In the genomic region with DNA sequence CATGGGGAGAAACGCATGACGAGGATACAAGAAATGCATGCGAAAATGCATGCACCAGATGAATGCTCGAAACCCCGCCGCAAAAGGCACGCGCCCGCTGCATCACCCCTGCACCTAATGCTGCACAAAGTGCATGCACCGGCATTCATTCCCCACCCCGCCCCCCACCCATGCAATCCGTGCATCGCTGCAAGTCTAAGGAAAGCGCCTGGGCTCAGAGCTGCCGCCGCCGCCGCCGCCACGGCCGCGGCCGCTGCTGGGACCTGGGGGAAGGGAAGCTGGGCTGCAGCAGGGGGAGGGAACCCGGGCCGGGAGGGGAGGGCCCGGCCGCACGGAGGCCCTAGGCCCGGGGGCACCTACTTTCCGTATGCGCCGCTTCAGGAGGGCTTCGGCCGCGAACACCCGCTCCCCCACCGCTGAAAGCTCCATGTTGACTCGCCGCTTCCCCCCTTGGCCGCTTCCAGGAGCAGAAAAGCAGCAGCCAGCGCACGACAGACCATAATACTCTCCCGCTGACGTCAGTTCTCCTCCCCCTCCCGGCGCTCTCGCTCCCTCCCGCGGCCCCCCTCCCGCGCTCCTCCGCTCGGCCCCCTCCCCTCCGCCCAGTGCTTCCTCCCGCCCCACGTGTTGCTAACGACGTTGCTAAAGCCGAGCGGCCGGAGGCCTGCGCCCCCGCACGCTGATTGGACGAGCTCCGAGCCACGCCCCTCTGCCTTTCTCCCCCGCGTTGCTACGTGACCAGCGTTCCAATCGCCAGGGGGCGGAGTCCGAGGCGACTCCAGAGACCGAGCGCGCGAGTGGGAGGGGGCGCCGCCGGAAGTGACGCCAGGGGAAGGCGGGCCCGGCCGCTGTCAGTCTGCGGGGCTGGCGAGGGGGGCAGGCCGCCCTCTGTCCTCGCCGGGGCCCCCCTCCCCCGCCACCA, we compare ENCODE assay signal across 8 cellular contexts.
DNase-seq lines count a peak whose midpoint lies in the region; ATAC-seq, FAIRE-seq and TF ChIP-seq lines count a peak whose summit lies in the region.

Gene CBX8 (minus strand): TSS at position 508 of the 922 bp plus-strand sequence. CDS start 79 bp downstream, at position 429.

- no peaks in the 10 kb centered on the region for H3K36me3 Mint-ChIP-seq in nephron (ENCODE audit: low read depth)

- H3K4me2 ChIP-seq in Loucy (ENCODE audit: low read depth, low read length, poor library complexity, severe bottlenecking) = peak within 1 kb of the TSS; percentile 94

- H3K27ac ChIP-seq in RWPE2 (ENCODE audit: poor library complexity, severe bottlenecking) = peak within 1 kb of the TSS; percentile 20

- H3K27me3 ChIP-seq in Loucy (ENCODE audit: insufficient read depth, low read length, poor library complexity, severe bottlenecking) (no peaks in the 10 kb centered on the region), RWPE2 (ENCODE audit: insufficient read depth, poor library complexity, severe bottlenecking) (peaks cover 59% of the 10 kb centered on the region)

- H3K4me3 Mint-ChIP-seq in nephron = peak within 1 kb of the TSS; percentile 85 to 90 (median 87)

- H3K4me3 ChIP-seq in Loucy (ENCODE audit: low read length, poor library complexity, severe bottlenecking) (peak within 1 kb of the TSS; percentile 91), RWPE2 (ENCODE audit: severe bottlenecking) (peak within 1 kb of the TSS; percentile 77)

- H3K9me3 ChIP-seq in Loucy (ENCODE audit: insufficient read depth, low read depth, low read length) (no peaks in the 10 kb centered on the region), RWPE2 (ENCODE audit: severe bottlenecking) (no peaks in the 10 kb centered on the region)

- H3K36me3 ChIP-seq in Loucy (ENCODE audit: insufficient read depth, low read length) (peaks cover 8% of the 10 kb centered on the region; the same call in 1 of the 2 replicates), RWPE2 (ENCODE audit: low read depth) (0 out of 2 replicates have a peak, but pooled peaks cover 4% of the 10 kb centered on the region)

- peak within 1 kb of the TSS; percentile 26 to 94 (median 81) for H3K27ac Mint-ChIP-seq in nephron

- peaks cover 76% of the 10 kb centered on the region for H3K79me2 ChIP-seq in Loucy (ENCODE audit: insufficient read depth, low read length)

- peak; percentile 72 for ATAC-seq in RWPE2 (ENCODE audit: low read depth)
- peak; percentile 88 for ATAC-seq in stimulated activated naive CD8-positive, alpha-beta T cell treated with anti-CD3 and anti-CD28 coated beads, Interleukin-15, Interleukin-2, amounts not matched to agents 100 U/mL and 50 U/mL, for 24 hours

- H2AFZ ChIP-seq in Loucy (ENCODE audit: low read length) = peak within 1 kb of the TSS; percentile 42; the same call in 1 of the 2 replicates

- H3K4me1 Mint-ChIP-seq in nephron = peaks cover 51% of the 10 kb centered on the region

- no peak for TF ChIP-seq CTCF in Loucy (conservative IDR thresholded peaks at IDR 0.05; ENCODE audit: low read length)
- no peak for TF ChIP-seq CTCF in RWPE2 (IDR thresholded peaks at IDR 0.05; ENCODE audit: poor library complexity, severe bottlenecking)
- no peak for TF ChIP-seq CTCF in nephron (IDR thresholded peaks at IDR 0.05; ENCODE audit: unreplicated experiment in 3 of 3)

- H3K4me1 ChIP-seq in Loucy (ENCODE audit: insufficient read depth, low read length, poor library complexity, severe bottlenecking) = peaks cover 54% of the 10 kb centered on the region
- peaks cover 7% of the 10 kb centered on the region for H3K4me1 ChIP-seq in RWPE2 (ENCODE audit: insufficient read depth, poor library complexity, severe bottlenecking)

- H3K9me2 ChIP-seq in Loucy (replicated peaks; ENCODE audit: low read depth, low read length) = no peaks in the 10 kb centered on the region

- peak within 1 kb of the TSS; percentile 90 for H3K9ac ChIP-seq in Loucy (ENCODE audit: low read depth, low read length, poor library complexity, severe bottlenecking)

- H3F3A ChIP-seq in Loucy (ENCODE audit: low read depth) = peaks cover 3% of the 10 kb centered on the region; the same call in 1 of the 2 replicates

- DNase-seq in EL (peak; percentile 99), H54 (ENCODE audit: insufficient read length, low spot score) (peak; percentile 99), RWPE2 (ENCODE audit: low spot score) (peak; percentile 100), fibroblast of the conjunctiva (ENCODE audit: low read depth) (peak; percentile 98)
- peak; percentile 97 for DNase-seq in activated effector memory CD4-positive, alpha-beta T cell treated with Interleukin-2 at 50 U/mL for 16 hours
- DNase-seq in stimulated activated naive CD8-positive, alpha-beta T cell treated with anti-CD3 and anti-CD28 coated beads, Interleukin-15, Interleukin-2, amounts not matched to agents 100 U/mL and 50 U/mL, for 24 hours = peak; percentile 100

- peaks cover 34% of the 10 kb centered on the region for H4K20me1 ChIP-seq in Loucy (ENCODE audit: insufficient read depth, low read length, poor library complexity, severe bottlenecking)

- no peaks in the 10 kb centered on the region for H3K9me3 Mint-ChIP-seq in nephron

- H3K27me3 Mint-ChIP-seq in nephron (ENCODE audit: low read depth) = peaks cover 72% of the 10 kb centered on the region

- no peak for FAIRE-seq in H54 (lab: Jason Lieb, UNC)

- peak; percentile 81 for TF ChIP-seq POLR2A in H54 (IDR thresholded peaks at IDR 0.05; ENCODE audit: low read depth, low read length)

Comparison
In these comparisons a context has a peak if more than half of its experiments do, and no peak if none do; other contexts are left out.
1. Peak in every context shown above with its lines: DNase-seq, ATAC-seq, H3K4me3 ChIP-seq and H3K27ac ChIP-seq.